Comparison of ENCODE assay signal across 1 cellular context in the genomic region with DNA sequence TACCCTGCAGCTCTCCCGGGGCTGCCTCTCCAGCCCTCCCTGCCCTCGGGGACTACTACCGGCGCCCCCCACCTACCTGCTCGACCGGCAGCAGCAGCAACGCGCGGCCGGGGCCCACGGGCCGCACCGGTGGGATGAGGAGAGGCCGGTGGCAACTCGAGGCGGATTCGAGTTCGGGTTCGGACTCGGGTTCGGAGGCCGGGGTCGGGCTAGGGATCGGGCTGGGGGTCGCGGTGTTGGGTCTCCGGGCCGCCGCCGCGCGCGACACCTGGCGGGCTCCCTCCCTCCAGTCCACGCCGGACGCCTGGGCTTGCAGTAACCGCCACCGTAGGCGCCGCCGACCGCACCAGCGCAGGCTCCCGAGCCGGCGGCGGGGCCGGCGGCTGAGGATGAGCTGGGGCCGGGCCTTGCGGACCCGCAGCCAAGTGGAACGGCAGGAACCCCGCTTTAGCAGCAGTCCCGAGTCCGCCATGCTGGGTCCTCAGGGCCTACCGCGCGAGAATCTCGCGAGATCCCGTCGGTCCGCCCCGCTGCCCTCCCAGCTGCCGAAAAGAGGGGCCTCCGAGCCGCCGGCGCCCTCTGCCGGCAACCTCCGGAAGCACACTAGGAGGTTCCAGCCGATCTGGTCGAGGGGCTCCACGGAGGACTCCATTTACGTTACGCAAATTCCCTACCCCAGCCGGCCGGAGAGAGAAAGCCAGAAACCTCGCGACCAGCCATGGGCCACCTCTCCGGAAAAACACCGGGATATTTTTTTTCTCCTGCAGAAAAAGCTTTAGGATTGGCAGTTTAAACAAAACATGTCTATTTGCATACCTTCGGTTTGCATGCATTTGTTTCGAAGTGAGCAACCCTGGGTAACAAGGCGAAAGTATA.
TF ChIP-seq lines count a peak whose summit lies in the region.

TSS of gene NOL9 (minus strand) at position 483 of the 876 bp plus-strand sequence. CDS start at position 472, 11 bp downstream.

TF ChIP-seq in HepG2, 621 proteins besides CTCF, POLR2A, EP300 and RAD21 (continued from another document):
- TF ChIP-seq, protein P1, sequence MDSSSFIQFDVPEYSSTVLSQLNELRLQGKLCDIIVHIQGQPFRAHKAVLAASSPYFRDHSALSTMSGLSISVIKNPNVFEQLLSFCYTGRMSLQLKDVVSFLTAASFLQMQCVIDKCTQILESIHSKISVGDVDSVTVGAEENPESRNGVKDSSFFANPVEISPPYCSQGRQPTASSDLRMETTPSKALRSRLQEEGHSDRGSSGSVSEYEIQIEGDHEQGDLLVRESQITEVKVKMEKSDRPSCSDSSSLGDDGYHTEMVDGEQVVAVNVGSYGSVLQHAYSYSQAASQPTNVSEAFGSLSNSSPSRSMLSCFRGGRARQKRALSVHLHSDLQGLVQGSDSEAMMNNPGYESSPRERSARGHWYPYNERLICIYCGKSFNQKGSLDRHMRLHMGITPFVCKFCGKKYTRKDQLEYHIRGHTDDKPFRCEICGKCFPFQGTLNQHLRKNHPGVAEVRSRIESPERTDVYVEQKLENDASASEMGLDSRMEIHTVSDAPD (CRISPR knock-in tag; IDR thresholded peaks at IDR 0.05), result 0 out of 2 replicates have a peak, but pooled peaks have one; percentile 43
- peak; percentile 84; the same call in 1 of the 2 replicates for TF ChIP-seq SIN3A (IDR thresholded peaks at IDR 0.05; ENCODE audit: borderline replicate concordance, low read depth, low read length)
- TF ChIP-seq, protein P2, sequence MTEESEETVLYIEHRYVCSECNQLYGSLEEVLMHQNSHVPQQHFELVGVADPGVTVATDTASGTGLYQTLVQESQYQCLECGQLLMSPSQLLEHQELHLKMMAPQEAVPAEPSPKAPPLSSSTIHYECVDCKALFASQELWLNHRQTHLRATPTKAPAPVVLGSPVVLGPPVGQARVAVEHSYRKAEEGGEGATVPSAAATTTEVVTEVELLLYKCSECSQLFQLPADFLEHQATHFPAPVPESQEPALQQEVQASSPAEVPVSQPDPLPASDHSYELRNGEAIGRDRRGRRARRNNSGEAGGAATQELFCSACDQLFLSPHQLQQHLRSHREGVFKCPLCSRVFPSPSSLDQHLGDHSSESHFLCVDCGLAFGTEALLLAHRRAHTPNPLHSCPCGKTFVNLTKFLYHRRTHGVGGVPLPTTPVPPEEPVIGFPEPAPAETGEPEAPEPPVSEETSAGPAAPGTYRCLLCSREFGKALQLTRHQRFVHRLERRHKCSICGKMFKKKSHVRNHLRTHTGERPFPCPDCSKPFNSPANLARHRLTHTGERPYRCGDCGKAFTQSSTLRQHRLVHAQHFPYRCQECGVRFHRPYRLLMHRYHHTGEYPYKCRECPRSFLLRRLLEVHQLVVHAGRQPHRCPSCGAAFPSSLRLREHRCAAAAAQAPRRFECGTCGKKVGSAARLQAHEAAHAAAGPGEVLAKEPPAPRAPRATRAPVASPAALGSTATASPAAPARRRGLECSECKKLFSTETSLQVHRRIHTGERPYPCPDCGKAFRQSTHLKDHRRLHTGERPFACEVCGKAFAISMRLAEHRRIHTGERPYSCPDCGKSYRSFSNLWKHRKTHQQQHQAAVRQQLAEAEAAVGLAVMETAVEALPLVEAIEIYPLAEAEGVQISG (CRISPR knock-in tag; IDR thresholded peaks at IDR 0.05), result peak; percentile 99
- no peak for TF ChIP-seq ETS1 (CRISPR knock-in tag; IDR thresholded peaks at IDR 0.05)
- TF ChIP-seq FOXC1 (CRISPR knock-in tag; IDR thresholded peaks at IDR 0.05; ENCODE audit: borderline replicate concordance), result peak; percentile 86; the same call in 1 of the 2 replicates
- TF ChIP-seq, protein P3, sequence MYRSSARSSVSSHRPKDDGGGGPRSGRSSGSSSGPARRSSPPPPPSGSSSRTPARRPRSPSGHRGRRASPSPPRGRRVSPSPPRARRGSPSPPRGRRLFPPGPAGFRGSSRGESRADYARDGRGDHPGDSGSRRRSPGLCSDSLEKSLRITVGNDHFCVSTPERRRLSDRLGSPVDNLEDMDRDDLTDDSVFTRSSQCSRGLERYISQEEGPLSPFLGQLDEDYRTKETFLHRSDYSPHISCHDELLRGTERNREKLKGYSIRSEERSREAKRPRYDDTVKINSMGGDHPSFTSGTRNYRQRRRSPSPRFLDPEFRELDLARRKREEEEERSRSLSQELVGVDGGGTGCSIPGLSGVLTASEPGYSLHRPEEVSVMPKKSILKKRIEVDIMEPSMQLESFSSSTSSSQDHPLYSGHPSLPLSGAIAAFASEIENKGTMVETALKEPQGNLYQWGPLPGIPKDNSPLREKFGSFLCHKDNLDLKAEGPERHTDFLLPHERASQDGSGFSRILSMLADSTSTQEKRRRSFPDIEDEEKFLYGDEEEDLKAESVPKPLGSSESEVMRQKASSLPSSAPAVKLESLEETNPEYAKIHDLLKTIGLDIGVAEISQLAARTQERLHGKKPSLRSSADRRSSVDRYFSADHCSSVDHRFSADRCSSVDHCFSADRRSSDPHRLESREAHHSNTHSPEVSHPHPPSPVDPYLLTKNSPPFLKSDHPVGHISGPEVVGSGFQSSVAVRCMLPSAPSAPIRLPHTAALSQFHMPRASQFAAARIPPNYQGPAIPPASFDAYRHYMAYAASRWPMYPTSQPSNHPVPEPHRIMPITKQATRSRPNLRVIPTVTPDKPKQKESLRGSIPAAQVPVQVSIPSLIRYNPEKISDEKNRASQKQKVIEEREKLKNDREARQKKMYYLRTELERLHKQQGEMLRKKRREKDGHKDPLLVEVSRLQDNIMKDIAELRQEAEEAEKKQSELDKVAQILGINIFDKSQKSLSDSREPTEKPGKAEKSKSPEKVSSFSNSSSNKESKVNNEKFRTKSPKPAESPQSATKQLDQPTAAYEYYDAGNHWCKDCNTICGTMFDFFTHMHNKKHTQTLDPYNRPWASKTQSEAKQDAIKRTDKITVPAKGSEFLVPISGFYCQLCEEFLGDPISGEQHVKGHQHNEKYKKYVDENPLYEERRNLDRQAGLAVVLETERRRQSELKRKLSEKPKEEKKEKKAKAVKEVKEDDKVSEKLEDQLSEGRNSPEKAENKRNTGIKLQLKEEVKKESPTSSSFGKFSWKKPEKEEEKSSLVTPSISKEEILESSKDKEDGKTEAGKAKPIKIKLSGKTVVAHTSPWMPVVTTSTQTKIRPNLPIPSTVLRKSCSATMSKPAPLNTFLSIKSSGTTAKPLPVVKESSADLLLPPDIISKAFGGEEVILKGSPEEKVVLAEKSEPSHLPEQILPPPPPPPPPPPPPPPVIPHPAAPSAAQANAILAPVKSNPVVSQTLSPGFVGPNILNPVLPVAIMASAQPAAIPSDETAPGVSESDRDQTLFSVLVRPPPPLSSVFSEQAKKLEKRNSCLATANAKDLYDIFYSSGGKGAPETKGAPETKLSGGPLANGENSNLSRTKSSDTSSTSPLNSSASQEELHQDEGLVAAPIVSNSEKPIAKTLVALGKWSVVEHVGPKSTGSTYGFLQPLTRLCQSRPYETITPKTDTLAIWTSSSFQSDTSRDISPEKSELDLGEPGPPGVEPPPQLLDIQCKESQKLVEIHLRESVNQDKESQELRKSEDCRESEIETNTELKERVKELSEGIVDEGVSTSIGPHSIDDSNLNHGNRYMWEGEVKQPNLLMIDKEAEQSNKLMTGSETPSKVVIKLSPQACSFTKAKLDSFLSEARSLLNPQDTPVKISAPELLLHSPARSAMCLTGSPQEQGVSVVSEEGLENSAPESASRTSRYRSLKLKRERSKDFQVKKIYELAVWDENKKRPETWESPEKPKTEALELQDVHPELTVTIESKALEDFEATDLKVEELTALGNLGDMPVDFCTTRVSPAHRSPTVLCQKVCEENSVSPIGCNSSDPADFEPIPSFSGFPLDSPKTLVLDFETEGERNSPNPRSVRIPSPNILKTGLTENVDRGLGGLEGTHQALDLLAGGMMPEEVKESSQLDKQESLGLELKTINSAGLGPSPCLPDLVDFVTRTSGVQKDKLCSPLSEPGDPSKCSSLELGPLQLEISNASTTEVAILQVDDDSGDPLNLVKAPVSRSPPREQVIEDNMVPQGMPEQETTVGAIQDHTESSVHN (CRISPR knock-in tag; IDR thresholded peaks at IDR 0.05), result no peak
- TF ChIP-seq ZNF546 (CRISPR knock-in tag; conservative IDR thresholded peaks at IDR 0.05), result no peak
- peak; percentile 55; the same call in 1 of the 2 replicates for TF ChIP-seq SAFB2 (CRISPR knock-in tag; IDR thresholded peaks at IDR 0.05; ENCODE audit: borderline replicate concordance, low read depth)
- TF ChIP-seq ZNF790 (CRISPR knock-in tag; IDR thresholded peaks at IDR 0.05; ENCODE audit: borderline replicate concordance), result peak; percentile 82
- TF ChIP-seq CHD4 (IDR thresholded peaks at IDR 0.05; ENCODE audit: borderline replicate concordance, low read length), result no peak
- no peak for TF ChIP-seq ZNF704 (CRISPR knock-in tag; IDR thresholded peaks at IDR 0.05; ENCODE audit: borderline replicate concordance)
- no peak for TF ChIP-seq MBD4 (IDR thresholded peaks at IDR 0.05; ENCODE audit: borderline replicate concordance, low read length)
- peak; percentile 48; the same call in 1 of the 2 replicates for TF ChIP-seq ZFP1 (CRISPR knock-in tag; IDR thresholded peaks at IDR 0.05)
- TF ChIP-seq ZKSCAN8 (CRISPR knock-in tag; IDR thresholded peaks at IDR 0.05; ENCODE audit: borderline replicate concordance), result no peak
- TF ChIP-seq ZBTB7B (CRISPR knock-in tag; IDR thresholded peaks at IDR 0.05), result peak; percentile 74
- 0 out of 2 replicates have a peak, but pooled peaks have one; percentile 53 for TF ChIP-seq HES4 (CRISPR knock-in tag; IDR thresholded peaks at IDR 0.05; ENCODE audit: borderline replicate concordance)
- peak; percentile 46; the same call in 1 of the 2 replicates for TF ChIP-seq ZNF256 (CRISPR knock-in tag; conservative IDR thresholded peaks at IDR 0.05)
- no peak for TF ChIP-seq GPN1 (CRISPR knock-in tag; IDR thresholded peaks at IDR 0.05; ENCODE audit: borderline replicate concordance)
- TF ChIP-seq NAIF1 (CRISPR knock-in tag; IDR thresholded peaks at IDR 0.05; ENCODE audit: borderline replicate concordance), result peak; percentile 99
- peak; percentile 55; the same call in 1 of the 2 replicates for TF ChIP-seq MIXL1 (CRISPR knock-in tag; IDR thresholded peaks at IDR 0.05)
- TF ChIP-seq ZBTB42 (CRISPR knock-in tag; IDR thresholded peaks at IDR 0.05), result no peak
- TF ChIP-seq TRIM24 (CRISPR knock-in tag; IDR thresholded peaks at IDR 0.05), result no peak
- no peak for TF ChIP-seq ONECUT2 (CRISPR knock-in tag; IDR thresholded peaks at IDR 0.05)
